13 cellular contexts compared by ENCODE assay signal in genomic region chr10:44569193-44570091, GRCh38.
DNase-seq lines count a peak whose midpoint lies in the region; ATAC-seq and TF ChIP-seq lines count a peak whose summit lies in the region.
"Had no signal": no experiment of that assay in that cellular context is flagged by ENCODE, and none has a peak within 500 bp of the region (broad histone marks: within the 10 kb centered on the region; RNA-seq: fewer than 3 reads in every experiment).

No MANE protein-coding gene starts in this region.

- no peak overlapping the region for H2BK5ac ChIP-seq in neuronal stem cell (ENCODE audit: low read length)

- peak overlapping the region; percentile 69 for H2BK120ac ChIP-seq in neuronal stem cell (ENCODE audit: low read depth, low read length)

- no peak overlapping the region for H2BK15ac ChIP-seq in neuronal stem cell (ENCODE audit: low read length)

- CTCF ChIA-PET in AG04450 (lab: Charles Lee): interaction anchor here (1.1 kb wide), 1 partner anchor 183 kb away, joined by 3 read pairs; no protein-coding TSS in a partner anchor

- H3K14ac ChIP-seq in neuronal stem cell (ENCODE audit: low read length): no peak overlapping the region

- peak overlapping the region; percentile 51 for H2AK5ac ChIP-seq in neuronal stem cell (ENCODE audit: low read depth, low read length)

- POLR2A ChIA-PET in AG04450 (lab: Yijun Ruan, JAX): no interaction called here

- ATAC-seq in GM19397 (IDR thresholded peaks at IDR 0.05; ENCODE audit: unreplicated experiment) (no peak), HG03108 (IDR thresholded peaks at IDR 0.05; ENCODE audit: unreplicated experiment) (no peak)
- ATAC-seq: mucosa of descending colon had no signal

- in situ Hi-C loops in HAP-1 (cut with MboI; ENCODE audit: low sequenced_read_pairs): no loop called here

- H2BK12ac ChIP-seq in neuronal stem cell (ENCODE audit: low read length): no peak overlapping the region

- H3K27me3 ChIP-seq in AG04450 (ENCODE audit: control insufficient read depth, insufficient read depth, low read length) (no peaks in the 10 kb centered on the region), neuronal stem cell (ENCODE audit: control insufficient read depth in 3 of 3, insufficient read depth in 3 of 3, low read depth in 1 of 3, low read length in 3 of 3) (no peaks in the 10 kb centered on the region), Peyer's patch (no peaks in the 10 kb centered on the region), HAP-1 (ENCODE audit: low read depth) (no peaks in the 10 kb centered on the region)
- H3K27me3 ChIP-seq: BE2C had no signal

- H3K27ac ChIP-seq in AG04450 (ENCODE audit: low read depth, low read length): peak overlapping the region; percentile 77
- H3K27ac ChIP-seq in neuronal stem cell (replicated peaks; ENCODE audit: low read length): no peak overlapping the region
- H3K27ac ChIP-seq in Peyer's patch: no peak overlapping the region

- TF ChIP-seq POLR2A in Peyer's patch (IDR thresholded peaks at IDR 0.05): no peak

- H3K4me1 ChIP-seq in neuronal stem cell (ENCODE audit: control insufficient read depth in 2 of 2, insufficient read depth in 1 of 2, low read depth in 1 of 2, low read length in 2 of 2) (peaks cover 0 to 5% of the 10 kb centered on the region in 2 donors), Peyer's patch (no peaks in the 10 kb centered on the region), HAP-1 (no peaks in the 10 kb centered on the region)
- H3K4me1 ChIP-seq: BE2C had no signal

- no peak overlapping the region for H4K91ac ChIP-seq in neuronal stem cell (ENCODE audit: low read depth, low read length, poor library complexity)

- H3K4me3 ChIP-seq in AG04450 (ENCODE audit: low read depth, low read length) (no peak overlapping the region), fibroblast of the aortic adventitia (ENCODE audit: low read depth, low read length) (peak overlapping the region; percentile 38), neuronal stem cell (ENCODE audit: low read length in 2 of 2) (no peak overlapping the region), Peyer's patch (no peak overlapping the region), HAP-1 (no peak overlapping the region)
- H3K4me3 ChIP-seq: mucosa of descending colon had no signal

- no peak overlapping the region for H3K9ac ChIP-seq in neuronal stem cell (ENCODE audit: low read depth, low read length, poor library complexity)

- no peaks in the 10 kb centered on the region for H3K79me1 ChIP-seq in neuronal stem cell (ENCODE audit: low read depth, low read length)

- DNase-seq in AG04450 (ENCODE audit: low read depth, low spot score) (peak; percentile 41), M059J (ENCODE audit: low read depth) (peak; percentile 81), fibroblast of the aortic adventitia (ENCODE audit: low read depth) (peak; percentile 97), neuronal stem cell (ENCODE audit: low spot score) (no peak), Peyer's patch (no peak), HAP-1 (ENCODE audit: low spot score in 2 of 2) (no peak)
- DNase-seq: BE2C, GDM1, glutamatergic neuron, mucosa of descending colon, NCI-H2171 treated with DMSO at 0.1 percent for 48 hours had no signal

- H4K8ac ChIP-seq in neuronal stem cell (ENCODE audit: low read depth, low read length): no peak overlapping the region

- H2AFZ ChIP-seq in neuronal stem cell (ENCODE audit: low read length): no peak overlapping the region

- WGBS in neuronal stem cell (ENCODE audit: extremely low coverage in 2 of 2, insufficient read length in 2 of 2, insufficient replicate concordance in 1 of 2), 2 donors: no CpG with 5 or more reads among the region's 10 CpGs

- TF ChIP-seq CTCF in AG04450 (IDR thresholded peaks at IDR 0.05; ENCODE audit: low read depth, low read length): no peak
- no peak for TF ChIP-seq CTCF in fibroblast of the aortic adventitia (IDR thresholded peaks at IDR 0.05; ENCODE audit: insufficient read depth, low read length)
- no peak for TF ChIP-seq CTCF in Peyer's patch (IDR thresholded peaks at IDR 0.05)

- H3K23ac ChIP-seq in neuronal stem cell (ENCODE audit: low read depth, low read length, poor library complexity): no peak overlapping the region

- H3K36me3 ChIP-seq in neuronal stem cell (replicated peaks in 1 of 2; ENCODE audit: control insufficient read depth in 2 of 2, insufficient read depth in 2 of 2, low read length in 2 of 2) (no peaks in the 10 kb centered on the region), Peyer's patch (no peaks in the 10 kb centered on the region), HAP-1 (replicated peaks) (no peaks in the 10 kb centered on the region)
- H3K36me3 ChIP-seq: BE2C had no signal

- no peak overlapping the region for H3K4ac ChIP-seq in neuronal stem cell (ENCODE audit: low read length)

- H3K9me3 ChIP-seq in AG04450 (ENCODE audit: control insufficient read depth, insufficient read depth, low read length): no peaks in the 10 kb centered on the region
- peaks cover 0 to 3% of the 10 kb centered on the region in 2 donors for H3K9me3 ChIP-seq in neuronal stem cell (replicated peaks in 1 of 2; ENCODE audit: control insufficient read depth in 2 of 2, insufficient read depth in 1 of 2, low read depth in 1 of 2, low read length in 2 of 2)
- H3K9me3 ChIP-seq in Peyer's patch: no peaks in the 10 kb centered on the region
- no peaks in the 10 kb centered on the region; the same call in 1 of the 2 replicates for H3K9me3 ChIP-seq in HAP-1
- H3K9me3 ChIP-seq: BE2C, mucosa of descending colon had no signal

- no peak overlapping the region for H3K4me2 ChIP-seq in neuronal stem cell (ENCODE audit: insufficient read depth, low read length, poor library complexity, severe bottlenecking)

- H3K18ac ChIP-seq in neuronal stem cell (ENCODE audit: low read length): peak overlapping the region; percentile 16

Comparison
In these comparisons a context has a peak if more than half of its experiments do, and no peak if none do; other contexts are left out.
1. DNase-seq: peak in AG04450 (single experiment), M059J (single experiment) and fibroblast of the aortic adventitia (single experiment); none in neuronal stem cell (single experiment), Peyer's patch (0 of 3) and HAP-1 (0 of 2).